ENCODE assay signal across 26 cellular contexts in genomic region chr10:133401981-133402725, GRCh38. TPM values are rescaled to one million over a fixed set of nuclear protein-coding genes. Genes with fewer than 3 reads are reported as not detected.
DNase-seq lines count a peak whose midpoint lies in the region; ATAC-seq and TF ChIP-seq lines count a peak whose summit lies in the region.
"Had no signal": no experiment of that assay in that cellular context is flagged by ENCODE, and none has a peak within 500 bp of the region (broad histone marks: within the 10 kb centered on the region; RNA-seq: fewer than 3 reads in every experiment).

No MANE protein-coding gene starts in this region.

- no peaks in the 10 kb centered on the region for H3K9me3 Mint-ChIP-seq in activated CD4-positive, alpha-beta T cell treated with anti-CD3 and anti-CD28 coated beads, Interleukin-2, amount 10 ng/mL, durations not matched to agents 24 days and 14 days
- no peaks in the 10 kb centered on the region for H3K9me3 Mint-ChIP-seq in IgD-negative memory B cell
- H3K9me3 Mint-ChIP-seq: activated naive CD4-positive, alpha-beta T cell treated with anti-CD3 and anti-CD28 coated beads, Interleukin-2, amount 50 U/mL, for 72 hours had no signal

- peaks cover 6% of the 10 kb centered on the region; the same call in 1 of the 2 replicates for H4K20me1 ChIP-seq in GM23248 (ENCODE audit: insufficient read depth)

- H3K27me3 ChIP-seq in sigmoid colon (no peaks in the 10 kb centered on the region), GM23248 (replicated peaks; ENCODE audit: insufficient read depth) (no peaks in the 10 kb centered on the region)
- H3K27me3 ChIP-seq: left lung, neutrophil, vagina had no signal

- 96 to 97% methylated on average over 21 of the region's 21 CpGs for WGBS in sigmoid colon, 2 donors
- 95 to 100% methylated on average over 15 to 21 of the region's 21 CpGs for WGBS in GM23248 (ENCODE audit: low coverage in 1 of 2, low lambda C conversion rate in 2 of 2, missing lambda C conversion rate in 2 of 2), 2 experiments

- no peaks in the 10 kb centered on the region for H3K9me2 ChIP-seq in GM23248 (ENCODE audit: insufficient read depth)

- no peaks in the 10 kb centered on the region for H3K4me1 ChIP-seq in sigmoid colon
- H3K4me1 ChIP-seq in GM23248 (ENCODE audit: insufficient read depth) = peaks cover 18% of the 10 kb centered on the region
- H3K4me1 ChIP-seq: Caco-2, HAP-1, vagina had no signal

- no peak overlapping the region for H3K4me2 ChIP-seq in GM23248 (ENCODE audit: unreplicated experiment)
- H3K4me2 ChIP-seq: smooth muscle cell had no signal

- no peak for TF ChIP-seq EP300 in sigmoid colon (IDR thresholded peaks at IDR 0.05)

- no peak overlapping the region for H3K9ac ChIP-seq in GM23248

- peaks cover 77% of the 10 kb centered on the region for H3K36me3 Mint-ChIP-seq in activated CD4-positive, alpha-beta T cell treated with anti-CD3 and anti-CD28 coated beads, Interleukin-2, amount 10 ng/mL, durations not matched to agents 24 days and 14 days (ENCODE audit: low read depth)
- peaks cover 6% of the 10 kb centered on the region for H3K36me3 Mint-ChIP-seq in IgD-negative memory B cell

- peaks cover 43% of the 10 kb centered on the region for H3K79me2 ChIP-seq in GM23248 (ENCODE audit: insufficient read depth)

- no peaks in the 10 kb centered on the region for H3K9me3 ChIP-seq in sigmoid colon
- H3K9me3 ChIP-seq in GM23248 (ENCODE audit: low read depth) = no peaks in the 10 kb centered on the region
- H3K9me3 ChIP-seq: Caco-2, HAP-1, left lung, neutrophil, vagina had no signal

- no peak for TF ChIP-seq POLR2A in sigmoid colon (IDR thresholded peaks at IDR 0.05)

- intact Hi-C loops in activated CD4-positive, alpha-beta T cell treated with anti-CD3 and anti-CD28 coated beads, Interleukin-2, amount 10 ng/mL, durations not matched to agents 24 days and 14 days (cut with micrococcal nuclease) = no loop called here
- intact Hi-C loops in sigmoid colon (cut with DNase I) = no loop called here

- no peak for TF ChIP-seq CTCF in sigmoid colon (IDR thresholded peaks at IDR 0.05)

- H3K27ac ChIP-seq in sigmoid colon = no peak overlapping the region
- H3K27ac ChIP-seq in GM23248 = no peak overlapping the region
- H3K27ac ChIP-seq: coronary artery, neutrophil, vagina had no signal

- H3F3A ChIP-seq in GM23248 (ENCODE audit: insufficient read depth) = peaks cover 25% of the 10 kb centered on the region

- DNase-seq in activated CD4-positive, alpha-beta T cell treated with anti-CD3 and anti-CD28 coated beads, Interleukin-2, amount 10 ng/mL, durations not matched to agents 24 days and 14 days = no peak
- no peak for DNase-seq in activated CD4-positive, alpha-beta T cell treated with anti-CD3 and anti-CD28 coated beads for 1 hour
- DNase-seq in islet precursor cell (peak; percentile 38), sigmoid colon (peak; percentile 46), GM23248 (no peak), SW480 (ENCODE audit: low spot score) (no peak)
- DNase-seq: activated CD4-positive, alpha-beta T cell treated with anti-CD3 and anti-CD28 coated beads for 4 hours; glutamatergic neuron; NCI-H1105 treated with DMSO at 0.1 percent for 48 hours; NCI-H526; RPMI8226; substantia nigra had no signal

- in situ Hi-C loops in GM23248 (cut with MboI) = no loop called here

- no peaks in the 10 kb centered on the region for H3K27me3 Mint-ChIP-seq in activated CD4-positive, alpha-beta T cell treated with anti-CD3 and anti-CD28 coated beads, Interleukin-2, amount 10 ng/mL, durations not matched to agents 24 days and 14 days
- no peaks in the 10 kb centered on the region for H3K27me3 Mint-ChIP-seq in IgD-negative memory B cell
- H3K27me3 Mint-ChIP-seq: brain had no signal

- no peak overlapping the region for H2AFZ ChIP-seq in GM23248

- H3K36me3 ChIP-seq in sigmoid colon = peaks cover 15 to 82% (median 30%) of the 10 kb centered on the region in 4 donors
- H3K36me3 ChIP-seq in GM23248 (ENCODE audit: low read depth) = peaks cover 10% of the 10 kb centered on the region; the same call in 1 of the 2 replicates

- ATAC-seq in GM21717 (IDR thresholded peaks at IDR 0.05; ENCODE audit: unreplicated experiment) = no peak
- ATAC-seq: left lung had no signal

- peak overlapping the region; percentile 34 for H3K27ac Mint-ChIP-seq in activated CD4-positive, alpha-beta T cell treated with anti-CD3 and anti-CD28 coated beads, Interleukin-2, amount 10 ng/mL, durations not matched to agents 24 days and 14 days
- H3K27ac Mint-ChIP-seq in IgD-negative memory B cell = peak overlapping the region in 2 of 3 donors; percentile 45 to 70

- H3K4me1 Mint-ChIP-seq in activated CD4-positive, alpha-beta T cell treated with anti-CD3 and anti-CD28 coated beads, Interleukin-2, amount 10 ng/mL, durations not matched to agents 24 days and 14 days = peaks cover 33% of the 10 kb centered on the region
- peaks cover 29 to 38% (median 33%) of the 10 kb centered on the region in 3 donors for H3K4me1 Mint-ChIP-seq in IgD-negative memory B cell

- H3K4me3 ChIP-seq in sigmoid colon (no peak overlapping the region), GM23248 (no peak overlapping the region)
- H3K4me3 ChIP-seq: coronary artery, HAP-1, left lung, smooth muscle cell, vagina had no signal

- H3K4me3 Mint-ChIP-seq in activated CD4-positive, alpha-beta T cell treated with anti-CD3 and anti-CD28 coated beads, Interleukin-2, amount 10 ng/mL, durations not matched to agents 24 days and 14 days = no peak overlapping the region
- H3K4me3 Mint-ChIP-seq in IgD-negative memory B cell = peak overlapping the region in 2 of 4 donors; percentile 9 to 17
- H3K4me3 Mint-ChIP-seq: brain had no signal

RNA-seq across cellular contexts. Expression of gene MTG1, which starts 8.2 kb away (rescaled TPM):
- 66.8 and 68.1 TPM in 2 replicates for total RNA-seq in activated CD4-positive, alpha-beta T cell treated with anti-CD3 and anti-CD28 coated beads, Interleukin-2, amount 10 ng/mL, durations not matched to agents 24 days and 14 days
- polyA plus RNA-seq in IgD-negative memory B cell (51.8 TPM), sigmoid colon (10 to 100 TPM; 27.6 to 63.6 (median 30.3) TPM), GM23248 (2016; fragmentation: Nextera tagmentation; extraction: Ambion mirVana) (50.7 and 53.4 TPM in 2 replicates)
- 10 to 100 TPM; 14.0 to 28.8 (median 17.0) TPM for total RNA-seq in sigmoid colon
- total RNA-seq in GM23248 (2014; rRNA removed; shearing (Covaris generic)) = 22.8 and 26.1 TPM in 2 replicates

RNA-seq across cellular contexts. Expression of gene SPRN, which starts 22.3 kb away (rescaled TPM):
- not detected in 2 replicates for total RNA-seq in activated CD4-positive, alpha-beta T cell treated with anti-CD3 and anti-CD28 coated beads, Interleukin-2, amount 10 ng/mL, durations not matched to agents 24 days and 14 days
- 0.40 TPM for polyA plus RNA-seq in IgD-negative memory B cell
- 1 to 10 TPM in 1 of 4 donors, under 1 TPM in 2, not detected in 1; 0.41 to 1.1 (median 0.71) TPM for total RNA-seq in sigmoid colon
- under 1 TPM in 2 of 3 donors, not detected in 1; under 0.01 to 0.28 TPM for polyA plus RNA-seq in sigmoid colon
- total RNA-seq in GM23248 (2014; rRNA removed; shearing (Covaris generic)) = 0.22 and 0.76 TPM in 2 replicates
- polyA plus RNA-seq in GM23248 (2016; fragmentation: Nextera tagmentation; extraction: Ambion mirVana) = 0.32 and 0.34 TPM in 2 replicates
- total RNA-seq: A172; activated naive CD4-positive, alpha-beta T cell treated with anti-CD3 and anti-CD28 coated beads, Interleukin-2, amount 50 U/mL, for 72 hours; Caco-2; HT-29; mucosa of gallbladder; vagina had no signal

RNA-seq across cellular contexts. Expression of gene PAOX, which starts 23.1 kb away (rescaled TPM):
- 9.3 and 9.4 TPM in 2 replicates for total RNA-seq in activated CD4-positive, alpha-beta T cell treated with anti-CD3 and anti-CD28 coated beads, Interleukin-2, amount 10 ng/mL, durations not matched to agents 24 days and 14 days
- polyA plus RNA-seq in IgD-negative memory B cell (55.4 TPM), sigmoid colon (1 to 10 TPM; 5.4 to 8.7 (median 6.5) TPM), GM23248 (2016; fragmentation: Nextera tagmentation; extraction: Ambion mirVana) (4.5 TPM in 2 replicates)
- 10 to 100 TPM in 3 of 4 donors, 1 to 10 TPM in 1; 6.4 to 11.8 (median 11.0) TPM for total RNA-seq in sigmoid colon
- total RNA-seq in GM23248 (2014; rRNA removed; shearing (Covaris generic)) = 4.1 and 5.8 TPM in 2 replicates

RNA-seq across cellular contexts. Expression of gene ECHS1, which starts 29.0 kb away (rescaled TPM):
- total RNA-seq in activated CD4-positive, alpha-beta T cell treated with anti-CD3 and anti-CD28 coated beads, Interleukin-2, amount 10 ng/mL, durations not matched to agents 24 days and 14 days = 64.3 and 66.3 TPM in 2 replicates
- 117 TPM for polyA plus RNA-seq in IgD-negative memory B cell
- total RNA-seq in sigmoid colon = 10 to 100 TPM; 58.6 to 87.0 (median 65.6) TPM
- 100 to 1,000 TPM; 187 to 360 (median 220) TPM for polyA plus RNA-seq in sigmoid colon
- total RNA-seq in GM23248 (2014; rRNA removed; shearing (Covaris generic)) = 76.1 and 82.2 TPM in 2 replicates
- 147 and 150 TPM in 2 replicates for polyA plus RNA-seq in GM23248 (2016; fragmentation: Nextera tagmentation; extraction: Ambion mirVana)

RNA-seq across cellular contexts. Expression of gene FUOM, which starts 44.3 kb away (rescaled TPM):
- 43.6 and 46.6 TPM in 2 replicates for total RNA-seq in activated CD4-positive, alpha-beta T cell treated with anti-CD3 and anti-CD28 coated beads, Interleukin-2, amount 10 ng/mL, durations not matched to agents 24 days and 14 days
- polyA plus RNA-seq in IgD-negative memory B cell = 37.1 TPM
- total RNA-seq in sigmoid colon = 10 to 100 TPM in 2 of 4 donors, 1 to 10 TPM in 2; 8.0 to 25.7 (median 12.8) TPM
- 10 to 100 TPM; 39.0 to 98.0 (median 48.9) TPM for polyA plus RNA-seq in sigmoid colon
- 19.5 and 24.5 TPM in 2 replicates for total RNA-seq in GM23248 (2014; rRNA removed; shearing (Covaris generic))
- 20.9 and 21.5 TPM in 2 replicates for polyA plus RNA-seq in GM23248 (2016; fragmentation: Nextera tagmentation; extraction: Ambion mirVana)

Comparison
In these comparisons a context has a peak if more than half of its experiments do, and no peak if none do; other contexts are left out.
1. DNase-seq: peak in islet precursor cell (single experiment) and sigmoid colon (single experiment); none in activated CD4-positive, alpha-beta T cell treated with anti-CD3 and anti-CD28 coated beads, Interleukin-2, amount 10 ng/mL, durations not matched to agents 24 days and 14 days (single experiment), activated CD4-positive, alpha-beta T cell treated with anti-CD3 and anti-CD28 coated beads for 1 hour (single experiment), GM23248 (single experiment) and SW480 (single experiment).